Comparison of ENCODE assay signal across 1 cellular context in genomic region chr21:43771199-43771675, GRCh38.
TF ChIP-seq lines count a peak whose summit lies in the region.

No MANE protein-coding gene starts in this region.

TF ChIP-seq in WTC11, 78 proteins besides CTCF, POLR2A, EP300 and RAD21 (continued from another document):
- TF ChIP-seq IRF1 (CRISPR knock-in tag; IDR thresholded peaks at IDR 0.05) = no peak
TF ChIP-seq in WTC11: peak in this region for 0.
